ENCODE assay signal across 9 cellular contexts in the genomic region with DNA sequence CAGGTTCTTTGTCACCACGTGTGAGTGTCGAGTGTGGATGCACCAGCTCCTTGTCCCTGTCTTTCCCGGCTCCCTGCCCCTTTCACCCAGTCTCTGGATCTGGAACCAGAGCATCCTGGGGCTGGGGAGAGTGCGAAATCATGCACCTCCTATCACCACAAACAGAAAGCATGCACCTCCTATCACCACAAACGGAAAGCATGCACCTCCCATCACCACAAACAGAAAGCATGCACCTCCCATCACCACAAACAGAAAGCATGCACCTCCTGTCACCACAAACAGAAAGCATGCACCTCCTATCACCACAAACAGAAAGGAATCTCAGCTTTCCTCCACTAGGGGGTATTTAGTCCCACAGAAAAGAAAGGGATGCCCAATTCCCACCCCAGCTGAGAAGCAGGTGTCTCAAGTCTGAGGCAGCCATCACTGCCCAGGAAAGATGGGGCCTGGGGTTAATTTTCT. TPM values are rescaled to one million over a fixed set of nuclear protein-coding genes. Genes with fewer than 3 reads are reported as not detected.
DNase-seq lines count a peak whose midpoint lies in the region; ATAC-seq and TF ChIP-seq lines count a peak whose summit lies in the region.
"Had no signal": no experiment of that assay in that cellular context is flagged by ENCODE, and none has a peak within 500 bp of the region (broad histone marks: within the 10 kb centered on the region; RNA-seq: fewer than 3 reads in every experiment).

No MANE protein-coding gene starts in this region.

- H2BK12ac ChIP-seq in H9 (ENCODE audit: insufficient read length, low read depth, low read length) = no peak overlapping the region

- H3K79me2 ChIP-seq in H9 (ENCODE audit: insufficient read depth, low read length) = peaks cover 12% of the 10 kb centered on the region; the same call in 1 of the 2 replicates

- peaks cover 10% of the 10 kb centered on the region for H3K23me2 ChIP-seq in H9 (ENCODE audit: insufficient read length, low read depth, low read length, poor library complexity, severe bottlenecking)

- H3K79me1 ChIP-seq in H9 (ENCODE audit: insufficient read depth, low read depth, low read length, poor library complexity, severe bottlenecking) = no peaks in the 10 kb centered on the region

- peaks cover 0 to 3% (median 0%) of the 10 kb centered on the region in 3 donors for H3K36me3 Mint-ChIP-seq in CD8-positive, alpha-beta memory T cell
- H3K36me3 Mint-ChIP-seq in H9 (ENCODE audit: insufficient read depth in 1 of 3, low read depth in 3 of 3) = peaks cover 0 to 4% (median 1%) of the 10 kb centered on the region in 3 experiments; a peak in 2 of 7 replicates

- H3K56ac ChIP-seq in H9 (ENCODE audit: insufficient read length, low read depth, low read length) = no peak overlapping the region

- H3K9me3 Mint-ChIP-seq in CD8-positive, alpha-beta memory T cell = no peaks in the 10 kb centered on the region
- no peaks in the 10 kb centered on the region; a peak in 1 of 5 replicates for H3K9me3 Mint-ChIP-seq in H9

- H3T11ph ChIP-seq in H9 (ENCODE audit: low read length) = no peak overlapping the region

- H3K4me1 Mint-ChIP-seq in CD8-positive, alpha-beta memory T cell = peaks cover 34 to 58% (median 53%) of the 10 kb centered on the region in 3 donors
- H3K4me1 Mint-ChIP-seq in H9 = peaks cover 66 to 76% of the 10 kb centered on the region in 2 experiments

- no peak overlapping the region for H2AK5ac ChIP-seq in H9 (ENCODE audit: insufficient read length, low read length)

- no peak overlapping the region for H3K9ac ChIP-seq in H9 (ENCODE audit: extremely low read depth, insufficient read length, low read length)

- WGBS in H9 (ENCODE audit: extremely low coverage, insufficient read length, low lambda C conversion rate) = no CpG with 5 or more reads among the region's 5 CpGs

- peak overlapping the region in 5 of 8 donors; percentile 4 to 72 (median 40) for H3K27ac Mint-ChIP-seq in CD8-positive, alpha-beta memory T cell
- H3K27ac Mint-ChIP-seq in H9 = no peak overlapping the region

- no peak overlapping the region for H3K23ac ChIP-seq in H9 (ENCODE audit: insufficient read length, low read depth, low read length)

- H3K4me2 ChIP-seq in H9 (ENCODE audit: insufficient read depth, insufficient read length, low read length) = no peak overlapping the region

- no peaks in the 10 kb centered on the region for H3K9me3 ChIP-seq in CD8-positive, alpha-beta memory T cell (ENCODE audit: low read length)
- H3K9me3 ChIP-seq in H9 (ENCODE audit: control insufficient read depth, low read depth, low read length) = no peaks in the 10 kb centered on the region

- H2BK20ac ChIP-seq in H9 (ENCODE audit: low read depth, low read length, poor library complexity, severe bottlenecking) = no peak overlapping the region

- no peak overlapping the region for H2BK15ac ChIP-seq in H9 (ENCODE audit: low read depth, low read length)

- H4K5ac ChIP-seq in H9 (ENCODE audit: insufficient read length, low read depth, low read length) = no peak overlapping the region

- H3K14ac ChIP-seq in H9 (ENCODE audit: insufficient read depth, low read length) = no peak overlapping the region

- H4K20me1 ChIP-seq in H9 (ENCODE audit: control insufficient read depth, insufficient read depth, insufficient read length) = no peaks in the 10 kb centered on the region

- peaks cover 39% of the 10 kb centered on the region for H3K4me1 ChIP-seq in CD8-positive, alpha-beta memory T cell (ENCODE audit: insufficient read depth, low read length)
- peaks cover 20% of the 10 kb centered on the region for H3K4me1 ChIP-seq in H9 (ENCODE audit: insufficient read depth, low read length)

- H2BK5ac ChIP-seq in H9 (ENCODE audit: insufficient read length, low read length) = no peak overlapping the region

- ATAC-seq in GM21390 (IDR thresholded peaks at IDR 0.05; ENCODE audit: unreplicated experiment) = no peak

- H3K27me3 Mint-ChIP-seq in CD8-positive, alpha-beta memory T cell = peaks cover 0 to 4% of the 10 kb centered on the region in 2 donors
- peaks cover 1% of the 10 kb centered on the region; the same call in 1 of the 2 replicates for H3K27me3 Mint-ChIP-seq in H9 (ENCODE audit: low read depth)

- H4K8ac ChIP-seq in H9 (replicated peaks; ENCODE audit: insufficient read length, low read depth, low read length) = no peak overlapping the region

- no peak overlapping the region for H2BK120ac ChIP-seq in H9 (ENCODE audit: low read depth, low read length, poor library complexity, severe bottlenecking)

- no peak overlapping the region for H3K18ac ChIP-seq in H9 (ENCODE audit: insufficient read length, low read depth, low read length)

- H3K4ac ChIP-seq in H9 (ENCODE audit: low read depth, low read length) = no peak overlapping the region

- POLR2A ChIA-PET in CD8-positive, alpha-beta memory T cell (lab: Charles Lee) = interaction anchor here (0.7 kb wide), 1 partner anchor 27 kb away, joined by 3 read pairs; no protein-coding TSS in a partner anchor

- CTCF ChIA-PET in CD8-positive, alpha-beta memory T cell (lab: Charles Lee) = interaction anchor here (2.1 kb wide), 1 partner anchor 8 kb away, joined by 7 read pairs; no protein-coding TSS in a partner anchor

- H2AFZ ChIP-seq in H9 (ENCODE audit: low read length) = no peak overlapping the region

- H3K27ac ChIP-seq in CD8-positive, alpha-beta memory T cell (ENCODE audit: low read depth, low read length) = no peak overlapping the region
- no peak overlapping the region for H3K27ac ChIP-seq in H9 (ENCODE audit: insufficient read length, low read depth, low read length)

- no peak overlapping the region for H3K4me3 ChIP-seq in CD8-positive, alpha-beta memory T cell (ENCODE audit: low read length)
- no peak overlapping the region for H3K4me3 ChIP-seq in fibroblast of pulmonary artery (replicated peaks; ENCODE audit: low read depth, low read length)

- peak; percentile 61 for TF ChIP-seq CTCF in H9 (conservative IDR thresholded peaks at IDR 0.05)
- peak; percentile 16 for TF ChIP-seq CTCF in fibroblast of pulmonary artery (IDR thresholded peaks at IDR 0.05; ENCODE audit: low read length, missing control alignments)

- peak overlapping the region; percentile 6 to 80 (median 35) for H3K4me3 Mint-ChIP-seq in CD8-positive, alpha-beta memory T cell
- peak overlapping the region; percentile 15 to 27; a peak in 3 of 5 replicates for H3K4me3 Mint-ChIP-seq in H9

- DNase-seq in CD8-positive, alpha-beta memory T cell = peak in 2 of 5 donors; percentile 10 to 31
- DNase-seq in H9 (peak; percentile 40), SK-N-DZ (ENCODE audit: low spot score) (peak; percentile 58), fibroblast of pulmonary artery (ENCODE audit: low read depth) (no peak), NCI-H128 (lab: John Stamatoyannopoulos, UW; ENCODE audit: unreplicated experiment) (no peak), OCI-M2 (lab: John Stamatoyannopoulos, UW; ENCODE audit: unreplicated experiment) (no peak)
- no peak for DNase-seq in stimulated activated CD4-positive, alpha-beta T cell treated with anti-CD3 and anti-CD28 coated beads, Interleukin-1b, Interleukin-23, amount 100 ng/mL, for 48 hours
- DNase-seq: effector CD4-positive, alpha-beta T cell had no signal

- no peaks in the 10 kb centered on the region for H3K27me3 ChIP-seq in CD8-positive, alpha-beta memory T cell (ENCODE audit: insufficient read depth, low read length, poor library complexity, severe bottlenecking)
- H3K27me3 ChIP-seq in H9 (ENCODE audit: insufficient read depth, low read length) = no peaks in the 10 kb centered on the region

- no peak overlapping the region for H4K91ac ChIP-seq in H9 (ENCODE audit: insufficient read length, low read depth, low read length)

- no peaks in the 10 kb centered on the region for H3K36me3 ChIP-seq in CD8-positive, alpha-beta memory T cell (ENCODE audit: insufficient read depth, low read length)

RNA-seq across cellular contexts. Expression of a gene that starts 5.9 kb away (rescaled TPM):
- total RNA-seq in CD8-positive, alpha-beta memory T cell = 1 to 10 TPM; 2.3 to 3.0 TPM
- polyA plus RNA-seq in CD8-positive, alpha-beta memory T cell = 2.0 TPM
- 11.2 and 11.7 TPM in 2 replicates for total RNA-seq in H9 (2021)
- polyA plus RNA-seq in SK-N-DZ (2014; cell fraction: cytosol; rRNA removed) = 1.6 and 3.7 TPM in 2 replicates
- polyA plus RNA-seq in SK-N-DZ (2014; cell fraction: nucleus; rRNA removed) = 3.9 and 12.9 TPM in 2 replicates

RNA-seq across cellular contexts. Expression of a gene that starts 16.9 kb away (rescaled TPM):
- total RNA-seq in CD8-positive, alpha-beta memory T cell = 10 to 100 TPM; 27.1 to 28.2 TPM
- polyA plus RNA-seq in CD8-positive, alpha-beta memory T cell = 20.9 TPM
- 43.3 and 46.8 TPM in 2 replicates for total RNA-seq in H9 (2021)
- polyA plus RNA-seq in SK-N-DZ (2014; cell fraction: cytosol; rRNA removed) = 17.0 and 20.0 TPM in 2 replicates
- 72.1 and 80.6 TPM in 2 replicates for polyA plus RNA-seq in SK-N-DZ (2014; cell fraction: nucleus; rRNA removed)

RNA-seq across cellular contexts. Expression of a gene that starts 17.1 kb away (rescaled TPM):
- 10 to 100 TPM; 58.9 to 68.4 TPM for total RNA-seq in CD8-positive, alpha-beta memory T cell
- 133 TPM for polyA plus RNA-seq in CD8-positive, alpha-beta memory T cell
- total RNA-seq in H9 (2021) = 97.0 and 101 TPM in 2 replicates
- 83.2 and 96.3 TPM in 2 replicates for polyA plus RNA-seq in SK-N-DZ (2014; cell fraction: cytosol; rRNA removed)
- polyA plus RNA-seq in SK-N-DZ (2014; cell fraction: nucleus; rRNA removed) = 77.0 and 89.1 TPM in 2 replicates

RNA-seq across cellular contexts. Expression of a gene that starts 45.8 kb away (rescaled TPM):
- 10 to 100 TPM; 36.6 to 36.7 TPM for total RNA-seq in CD8-positive, alpha-beta memory T cell
- 73.5 TPM for polyA plus RNA-seq in CD8-positive, alpha-beta memory T cell
- 27.5 and 28.1 TPM in 2 replicates for total RNA-seq in H9 (2021)
- polyA plus RNA-seq in SK-N-DZ (2014; cell fraction: cytosol; rRNA removed) = 28.9 and 30.2 TPM in 2 replicates
- polyA plus RNA-seq in SK-N-DZ (2014; cell fraction: nucleus; rRNA removed) = 28.3 and 34.4 TPM in 2 replicates

RNA-seq across cellular contexts. Expression of a gene that starts 46.5 kb away (rescaled TPM):
- 10 to 100 TPM; 76.7 to 80.4 TPM for total RNA-seq in CD8-positive, alpha-beta memory T cell
- polyA plus RNA-seq in CD8-positive, alpha-beta memory T cell = 14.3 TPM
- total RNA-seq in H9 (2021) = 52.2 and 53.1 TPM in 2 replicates
- polyA plus RNA-seq in SK-N-DZ (2014; cell fraction: cytosol; rRNA removed) = 32.8 and 35.8 TPM in 2 replicates
- 28.5 and 39.9 TPM in 2 replicates for polyA plus RNA-seq in SK-N-DZ (2014; cell fraction: nucleus; rRNA removed)

Comparison
In these comparisons a context has a peak if more than half of its experiments do, and no peak if none do; other contexts are left out.
1. DNase-seq: peak in H9 (single experiment) and SK-N-DZ (single experiment); none in fibroblast of pulmonary artery (single experiment), stimulated activated CD4-positive, alpha-beta T cell treated with anti-CD3 and anti-CD28 coated beads, Interleukin-1b, Interleukin-23, amount 100 ng/mL, for 48 hours (single experiment), NCI-H128 (single experiment) and OCI-M2 (single experiment).
2. H3K27ac Mint-ChIP-seq: peak in CD8-positive, alpha-beta memory T cell (5 of 8); none in H9 (0 of 3).